Comparison of ENCODE assay signal across 8 cellular contexts in genomic region chr7:12257582-12257981, GRCh38. TPM values are rescaled to one million over a fixed set of nuclear protein-coding genes. Genes with fewer than 3 reads are reported as not detected.
DNase-seq lines count a peak whose midpoint lies in the region; ATAC-seq and TF ChIP-seq lines count a peak whose summit lies in the region.

No MANE protein-coding gene starts in this region.

- CTCF ChIA-PET in Panc1 (lab: Charles Lee): interaction anchor here (0.6 kb wide), 1 partner anchor 198 kb away, joined by 3 read pairs; no protein-coding TSS in a partner anchor

- no peaks in the 10 kb centered on the region for H3K36me3 ChIP-seq in BLaER1
- no peaks in the 10 kb centered on the region for H3K36me3 ChIP-seq in Panc1 (ENCODE audit: control insufficient read depth, insufficient read depth, low read length)

- POLR2A ChIA-PET in Panc1 (lab: Charles Lee): no interaction called here

- H3K9me3 ChIP-seq in BLaER1 (0 out of 2 replicates have a peak, but pooled peaks cover 4% of the 10 kb centered on the region), Panc1 (ENCODE audit: control insufficient read depth, insufficient read depth, low read depth, low read length) (no peaks in the 10 kb centered on the region)

- ATAC-seq in GM18873 (IDR thresholded peaks at IDR 0.05; ENCODE audit: low FRiP score, unreplicated experiment) (peak; percentile 100), HG03045 (IDR thresholded peaks at IDR 0.05; ENCODE audit: unreplicated experiment) (peak; percentile 100), Panc1 (peak; percentile 77)

- TF ChIP-seq CTCF in Panc1 (IDR thresholded peaks at IDR 0.05): no peak

- no TSS peak for BruUV-seq in Panc1 (replicated peaks; lab: Mats Ljungman, UMichigan)

- H3K4me3 ChIP-seq in BLaER1 (peak overlapping the region; percentile 24; the same call in 1 of the 2 replicates), Panc1 (ENCODE audit: low read depth in 2 of 2, low read length in 2 of 2) (peak overlapping the region; percentile 2 to 23; a peak in 3 of 4 replicates)

- H4K20me1 ChIP-seq in BLaER1: no peaks in the 10 kb centered on the region

- intact Hi-C loops in Panc1 (cut with micrococcal nuclease; ENCODE audit: unreplicated experiment): no loop called here

- H3K4me2 ChIP-seq in BLaER1: peak overlapping the region; percentile 62

- DNase-seq in Panc1 (ENCODE audit: low read depth, low spot score): no peak
- DNase-seq in fibroblast of gingiva (ENCODE audit: low read depth): peak; percentile 11
- no peak for DNase-seq in amygdala (lab: John Stamatoyannopoulos, UW)
- no peak for DNase-seq in HT-29 (ENCODE audit: low spot score)
- DNase-seq in NCI-H2081 treated with DMSO at 0.1 percent for 48 hours (lab: John Stamatoyannopoulos, UW): no peak

- H3K9ac ChIP-seq in BLaER1: no peak overlapping the region

- peaks cover 14% of the 10 kb centered on the region for H3K4me1 ChIP-seq in BLaER1
- no peaks in the 10 kb centered on the region for H3K4me1 ChIP-seq in Panc1 (ENCODE audit: control insufficient read depth, insufficient read depth, low read length)

- in situ Hi-C loops in Panc1 (cut with HindIII; ENCODE audit: low pct_unique_long_range_greater_than_20kb, low sequenced_read_pairs): no loop called here

- no peaks in the 10 kb centered on the region for H3K27me3 ChIP-seq in BLaER1
- H3K27me3 ChIP-seq in Panc1 (ENCODE audit: control insufficient read depth, insufficient read depth, low read length): no peaks in the 10 kb centered on the region

- H3K27ac ChIP-seq in BLaER1: peak overlapping the region; percentile 13; the same call in 1 of the 2 replicates
- H3K27ac ChIP-seq in Panc1 (ENCODE audit: low read length): peak overlapping the region; percentile 74

RNA-seq across cellular contexts. Expression of gene TMEM106B, which starts 46.5 kb away (rescaled TPM):
- 89.0 TPM for total RNA-seq in Panc1 (2021; ENCODE audit: unreplicated experiment)
- polyA plus RNA-seq in Panc1 (2012; ENCODE audit: insufficient read length): 51.2 TPM
- total RNA-seq in HT-29 (2014; rRNA removed; shearing (Covaris generic)): 6.6 and 10.1 TPM in 2 replicates
